26 cellular contexts compared by ENCODE assay signal in genomic region chr2:207129821-207130220, GRCh38. TPM values are rescaled to one million over a fixed set of nuclear protein-coding genes. Genes with fewer than 3 reads are reported as not detected.
A peak's percentile ranks its signal among the peaks of the same experiment; 100 is the strongest.
DNase-seq lines count a peak whose midpoint lies in the region; ATAC-seq and TF ChIP-seq lines count a peak whose summit lies in the region.
"Had no signal": no experiment of that assay in that cellular context is flagged by ENCODE, and none has a peak within 500 bp of the region (broad histone marks: within the 10 kb centered on the region; RNA-seq: fewer than 3 reads in every experiment).

No MANE protein-coding gene starts in this region.

- TF ChIP-seq EP300 in gastroesophageal sphincter (IDR thresholded peaks at IDR 0.05) (no peak), esophagus muscularis mucosa (IDR thresholded peaks at IDR 0.05) (no peak)

- no peak for TF ChIP-seq POLR2A in gastroesophageal sphincter (IDR thresholded peaks at IDR 0.05)
- no peak for TF ChIP-seq POLR2A in esophagus muscularis mucosa (IDR thresholded peaks at IDR 0.05; ENCODE audit: low read depth)

- H3K4me1 ChIP-seq in left ventricle myocardium inferior (peaks cover 82% of the 10 kb centered on the region), right cardiac atrium (ENCODE audit: control insufficient read depth, insufficient read depth, low read length) (peaks cover 23% of the 10 kb centered on the region), gastroesophageal sphincter (peaks cover 23 to 97% (median 43%) of the 10 kb centered on the region in 3 donors), upper lobe of right lung (peaks cover 55% of the 10 kb centered on the region), esophagus muscularis mucosa (peaks cover 71 to 82% (median 79%) of the 10 kb centered on the region in 4 donors)

- ATAC-seq in right cardiac atrium (no peak), gastroesophageal sphincter (no peak), upper lobe of right lung (no peak)
- ATAC-seq: heart right ventricle; naive thymus-derived CD4-positive, alpha-beta T cell; stimulated activated naive B cell treated with anti-CD40 and anti-IgM and Interleukin-4, amounts not matched to agents 10 μg/mL and 1 μg/mL and 100 μg/mL, for 72 hours; WTC11 had no signal

- H3K27me3 ChIP-seq in left ventricle myocardium inferior (ENCODE audit: low read depth) (no peaks in the 10 kb centered on the region), right cardiac atrium (ENCODE audit: control insufficient read depth, insufficient read depth) (no peaks in the 10 kb centered on the region), gastroesophageal sphincter (no peaks in the 10 kb centered on the region), upper lobe of right lung (no peaks in the 10 kb centered on the region), esophagus muscularis mucosa (no peaks in the 10 kb centered on the region)
- H3K27me3 ChIP-seq: heart right ventricle, testis had no signal

- H3K27ac ChIP-seq in left ventricle myocardium inferior (replicated peaks) (peak overlapping the region; percentile 100), right cardiac atrium (ENCODE audit: low read length) (no peak overlapping the region), gastroesophageal sphincter (peak overlapping the region in 3 of 4 donors; percentile 21 to 100 (median 80)), upper lobe of right lung (peak overlapping the region; percentile 27), esophagus muscularis mucosa (replicated peaks in 1 of 4) (peak overlapping the region in 2 of 4 donors; percentile 30 to 84)
- H3K27ac ChIP-seq: C4-2B, HL-60, testis had no signal

- TF ChIP-seq CTCF in left ventricle myocardium inferior (IDR thresholded peaks at IDR 0.05; ENCODE audit: borderline replicate concordance): no peak
- TF ChIP-seq CTCF in gastroesophageal sphincter (IDR thresholded peaks at IDR 0.05): no peak
- TF ChIP-seq CTCF in upper lobe of right lung (IDR thresholded peaks at IDR 0.05): no peak
- TF ChIP-seq CTCF in esophagus muscularis mucosa (IDR thresholded peaks at IDR 0.05): no peak

- DNase-seq in left ventricle myocardium inferior (no peak), right cardiac atrium (no peak), NCI-H2171 treated with DMSO at 0.1 percent for 48 hours (lab: John Stamatoyannopoulos, UW) (peak; percentile 85), upper lobe of right lung (no peak), esophagus muscularis mucosa (ENCODE audit: extremely low spot score) (no peak), HuH-7.5 (ENCODE audit: low spot score) (no peak), middle frontal gyrus (ENCODE audit: extremely low spot score, low spot score) (no peak)
- DNase-seq: activated CD4-positive, alpha-beta T cell treated with anti-CD3 and anti-CD28 coated beads, Interleukin-2, amount 50 U/mL, for 1 hour; activated naive CD4-positive, alpha-beta T cell treated with anti-CD3 and anti-CD28 coated beads, Interleukin-2, amount 10 ng/mL, durations not matched to agents 7 days and 5 days; caudate nucleus; heart right ventricle; mesenchymal stem cell; naive thymus-derived CD4-positive, alpha-beta T cell; NCI-H1092 treated with DMSO at 0.1 percent for 48 hours; NCI-H2029 treated with DMSO at 0.1 percent for 48 hours; NCI-H526; occipital lobe; stimulated activated CD4-positive, alpha-beta T cell treated with anti-CD3 and anti-CD28 coated beads, Interleukin-4, amount 100 ng/mL, for 1 hour; stimulated activated naive B cell treated with anti-CD40 and anti-IgM and Interleukin-4, amounts not matched to agents 10 μg/mL and 1 μg/mL and 100 μg/mL, for 72 hours; T-helper 9 cell; testis had no signal

- 80% methylated on average over 4 of the region's 4 CpGs for WGBS in right cardiac atrium
- 82% methylated on average over 4 of the region's 4 CpGs; no CpG with 5 or more reads in 1 of the 2 donors for WGBS in gastroesophageal sphincter (ENCODE audit: low coverage in 1 of 2), 2 donors
- 84% methylated on average over 4 of the region's 4 CpGs for WGBS in esophagus muscularis mucosa

- H3K9me3 ChIP-seq in left ventricle myocardium inferior (replicated peaks) (peaks cover 12% of the 10 kb centered on the region), right cardiac atrium (ENCODE audit: control insufficient read depth, low read length) (no peaks in the 10 kb centered on the region), gastroesophageal sphincter (no peaks in the 10 kb centered on the region), upper lobe of right lung (no peaks in the 10 kb centered on the region), esophagus muscularis mucosa (no peaks in the 10 kb centered on the region)
- H3K9me3 ChIP-seq: HAP-1, testis had no signal

- intact Hi-C loops in left ventricle myocardium inferior (cut with micrococcal nuclease): no loop called here
- intact Hi-C loops in right cardiac atrium (cut with DNase I): no loop called here
- intact Hi-C loops in upper lobe of right lung (cut with DNase I): no loop called here
- intact Hi-C loops in esophagus muscularis mucosa (cut with DNase I): no loop called here

- no peak overlapping the region for H3K4me3 ChIP-seq in left ventricle myocardium inferior
- no peak overlapping the region for H3K4me3 ChIP-seq in right cardiac atrium (ENCODE audit: low read length)
- H3K4me3 ChIP-seq in gastroesophageal sphincter: no peak overlapping the region
- H3K4me3 ChIP-seq in upper lobe of right lung: no peak overlapping the region
- H3K4me3 ChIP-seq in esophagus muscularis mucosa: no peak overlapping the region
- H3K4me3 ChIP-seq: HAP-1, heart right ventricle, testis had no signal

- H3K36me3 ChIP-seq in left ventricle myocardium inferior: no peaks in the 10 kb centered on the region
- H3K36me3 ChIP-seq in gastroesophageal sphincter: no peaks in the 10 kb centered on the region
- no peaks in the 10 kb centered on the region for H3K36me3 ChIP-seq in upper lobe of right lung
- H3K36me3 ChIP-seq in esophagus muscularis mucosa: no peaks in the 10 kb centered on the region
- H3K36me3 ChIP-seq: HAP-1 had no signal

RNA-seq across cellular contexts. Expression of gene KLF7, which starts 35.9 kb away (rescaled TPM):
- total RNA-seq in left ventricle myocardium inferior: 24.2 TPM
- 10 to 100 TPM; 18.2 to 35.6 (median 27.0) TPM for total RNA-seq in right cardiac atrium
- polyA plus RNA-seq in right cardiac atrium: 6.0 TPM
- 10 to 100 TPM; 30.7 to 59.3 (median 42.1) TPM for total RNA-seq in gastroesophageal sphincter
- total RNA-seq in upper lobe of right lung: 62.1 TPM
- total RNA-seq in esophagus muscularis mucosa: 10 to 100 TPM; 25.3 to 47.4 (median 36.9) TPM
